Comparison of ENCODE assay signal across 9 cellular contexts in genomic region chr1:205440476-205441317, GRCh38. TPM values are rescaled to one million over a fixed set of nuclear protein-coding genes. Genes with fewer than 3 reads are reported as not detected.
DNase-seq lines count a peak whose midpoint lies in the region; ATAC-seq, FAIRE-seq and TF ChIP-seq lines count a peak whose summit lies in the region.
"Had no signal": no experiment of that assay in that cellular context is flagged by ENCODE, and none has a peak within 500 bp of the region (broad histone marks: within the 10 kb centered on the region; RNA-seq: fewer than 3 reads in every experiment).

No MANE protein-coding gene starts in this region.

- H3K4me1 ChIP-seq in Karpas-422 (ENCODE audit: low read length) = peaks cover 21% of the 10 kb centered on the region
- peaks cover 39 to 48% of the 10 kb centered on the region in 2 donors for H3K4me1 ChIP-seq in kidney (ENCODE audit: control insufficient read depth in 1 of 2, insufficient read depth in 1 of 2, low read depth in 1 of 2, low read length in 2 of 2)

- H3K27me3 Mint-ChIP-seq in T-helper 1 cell treated with Interleukin-12 subunit alpha and Interleukin-12 subunit beta and Interleukin-4 antibody, amounts not matched to agents 30 μg/mL and 1 μg/mL, for 36 hours (ENCODE audit: low read depth) = peaks cover 8% of the 10 kb centered on the region

- no peaks in the 10 kb centered on the region for H3K9me3 Mint-ChIP-seq in T-helper 1 cell treated with Interleukin-12 subunit alpha and Interleukin-12 subunit beta and Interleukin-4 antibody, amounts not matched to agents 30 μg/mL and 1 μg/mL, for 36 hours

- H3K27me3 ChIP-seq in Karpas-422 (ENCODE audit: low read length) = no peaks in the 10 kb centered on the region

- intact Hi-C loops in kidney (cut with DNase I) = no loop called here

- H3K4me3 ChIP-seq in Karpas-422 (ENCODE audit: low read length) (peak overlapping the region; percentile 32; the same call in 1 of the 2 replicates), kidney (ENCODE audit: low read length in 2 of 2) (no peak overlapping the region)

- no peaks in the 10 kb centered on the region for H3K79me2 ChIP-seq in Karpas-422 (ENCODE audit: low read length)

- H3K4me1 Mint-ChIP-seq in T-helper 1 cell treated with Interleukin-12 subunit alpha and Interleukin-12 subunit beta and Interleukin-4 antibody, amounts not matched to agents 30 μg/mL and 1 μg/mL, for 36 hours (ENCODE audit: low read depth) = peaks cover 21% of the 10 kb centered on the region

- H2AFZ ChIP-seq in Karpas-422 (ENCODE audit: low read length) = peak overlapping the region; percentile 42; the same call in 1 of the 2 replicates

- H3K4me2 ChIP-seq in Karpas-422 (ENCODE audit: low read depth, low read length, poor library complexity, severe bottlenecking) = peak overlapping the region; percentile 51

- no peaks in the 10 kb centered on the region for H3K36me3 ChIP-seq in Karpas-422 (ENCODE audit: insufficient read depth, low read length)
- no peaks in the 10 kb centered on the region for H3K36me3 ChIP-seq in kidney (ENCODE audit: control insufficient read depth in 1 of 2, insufficient read depth in 2 of 2, low read length in 2 of 2)

- H3K27ac Mint-ChIP-seq in T-helper 1 cell treated with Interleukin-12 subunit alpha and Interleukin-12 subunit beta and Interleukin-4 antibody, amounts not matched to agents 30 μg/mL and 1 μg/mL, for 36 hours = peak overlapping the region; percentile 89

- no peak for ATAC-seq in GM21717 (IDR thresholded peaks at IDR 0.05; ENCODE audit: unreplicated experiment)

- H3K4me3 Mint-ChIP-seq in T-helper 1 cell treated with Interleukin-12 subunit alpha and Interleukin-12 subunit beta and Interleukin-4 antibody, amounts not matched to agents 30 μg/mL and 1 μg/mL, for 36 hours = peak overlapping the region; percentile 71

- no peak overlapping the region for H3K27ac ChIP-seq in Karpas-422 (ENCODE audit: low read length)
- H3K27ac ChIP-seq in kidney (ENCODE audit: low read depth in 2 of 2, low read length in 2 of 2) = peak overlapping the region in 1 of 2 donors; percentile 25

- H3K9me3 ChIP-seq in Karpas-422 (ENCODE audit: low read length) (no peaks in the 10 kb centered on the region), kidney (ENCODE audit: control insufficient read depth in 1 of 2, low read length in 2 of 2) (no peaks in the 10 kb centered on the region)

- DNase-seq in CD1c-positive myeloid dendritic cell (ENCODE audit: extremely low spot score) = peak; percentile 60
- DNase-seq in GM20000 (ENCODE audit: low spot score) = peak; percentile 82
- peak; percentile 51 for DNase-seq in Karpas-422
- peak; percentile 79 for DNase-seq in amniotic epithelial cell (ENCODE audit: low read depth)
- peak; percentile 92 for DNase-seq in kidney
- peak; percentile 58 for DNase-seq in stimulated activated CD4-positive, alpha-beta T cell treated with anti-CD3 and anti-CD28 coated beads, Interleukin-4, amount 100 ng/mL, for 1 hour

- H3K36me3 Mint-ChIP-seq in T-helper 1 cell treated with Interleukin-12 subunit alpha and Interleukin-12 subunit beta and Interleukin-4 antibody, amounts not matched to agents 30 μg/mL and 1 μg/mL, for 36 hours (ENCODE audit: low read depth) = no peaks in the 10 kb centered on the region

- peak overlapping the region; percentile 39 for H3K9ac ChIP-seq in Karpas-422 (ENCODE audit: low read length)
- no peak overlapping the region for H3K9ac ChIP-seq in kidney (ENCODE audit: low read length in 2 of 2)

- H3K9me2 ChIP-seq in Karpas-422 (replicated peaks; ENCODE audit: insufficient read depth, low read length) = no peaks in the 10 kb centered on the region

- FAIRE-seq in kidney (lab: Jason Lieb, UNC) = no peak

- TF ChIP-seq CTCF in GM20000 (IDR thresholded peaks at IDR 0.05; ENCODE audit: extremely low read depth, missing control alignments) = no peak
- no peak for TF ChIP-seq CTCF in kidney (IDR thresholded peaks at IDR 0.05; ENCODE audit: borderline replicate concordance, extremely low read depth, insufficient read depth)

- 0 out of 2 replicates have a peak, but pooled peaks cover 2% of the 10 kb centered on the region for H4K20me1 ChIP-seq in Karpas-422 (ENCODE audit: insufficient read depth, low read depth, low read length)

RNA-seq across cellular contexts. Expression of gene BLACAT1, which starts 15.1 kb away (rescaled TPM):
- not detected in 2 replicates for total RNA-seq in Karpas-422 (2014; rRNA removed; shearing (Covaris generic); ENCODE audit: low replicate concordance)
- 4.3 TPM for total RNA-seq in kidney
- polyA plus RNA-seq in kidney (ENCODE audit: insufficient read depth, low read depth, low replicate concordance) = 0.37 TPM

RNA-seq across cellular contexts. Expression of gene LEMD1, which starts 18.8 kb away (rescaled TPM):
- not detected in 2 replicates for total RNA-seq in Karpas-422 (2014; rRNA removed; shearing (Covaris generic); ENCODE audit: low replicate concordance)
- total RNA-seq in kidney = 6.5 TPM
- not detected for polyA plus RNA-seq in kidney (ENCODE audit: insufficient read depth, low read depth, low replicate concordance)
- total RNA-seq: lower leg skin had no signal
